Comparison of ENCODE assay signal across 2 cellular contexts in genomic region chr4:186920486-186920885, GRCh38.
TF ChIP-seq lines count a peak whose summit lies in the region.

No MANE protein-coding gene starts in this region.

TF ChIP-seq in SK-N-SH, 30 proteins besides CTCF, POLR2A, EP300 and RAD21 (continued from another document):
- TF ChIP-seq REST (IDR thresholded peaks at IDR 0.05; ENCODE audit: low read depth, low read length) (no peak), TAF1 (IDR thresholded peaks at IDR 0.05; ENCODE audit: borderline replicate concordance, low read depth, low read length) (no peak), RFX5 (IDR thresholded peaks at IDR 0.05; ENCODE audit: low read length) (no peak)

TF ChIP-seq in SK-N-SH treated with all-trans-retinoic acid at 6 μM for 48 hours, 23 proteins besides CTCF, POLR2A, EP300 and RAD21 (continued from another document):
- TF ChIP-seq TSHZ2 (CRISPR knock-in tag; IDR thresholded peaks at IDR 0.05), result no peak
- TF ChIP-seq CSRNP3 (CRISPR knock-in tag; IDR thresholded peaks at IDR 0.05), result no peak
- TF ChIP-seq OSR1 (CRISPR knock-in tag; IDR thresholded peaks at IDR 0.05), result no peak
- TF ChIP-seq ISL1 (CRISPR knock-in tag; IDR thresholded peaks at IDR 0.05), result no peak
- no peak for TF ChIP-seq RARB (CRISPR knock-in tag; IDR thresholded peaks at IDR 0.05)
- TF ChIP-seq ZFP3 (CRISPR knock-in tag; IDR thresholded peaks at IDR 0.05), result no peak
TF ChIP-seq in SK-N-SH treated with all-trans-retinoic acid at 6 μM for 48 hours: peak in this region for 0.
